ENCODE assay signal across 8 cellular contexts in the genomic region with DNA sequence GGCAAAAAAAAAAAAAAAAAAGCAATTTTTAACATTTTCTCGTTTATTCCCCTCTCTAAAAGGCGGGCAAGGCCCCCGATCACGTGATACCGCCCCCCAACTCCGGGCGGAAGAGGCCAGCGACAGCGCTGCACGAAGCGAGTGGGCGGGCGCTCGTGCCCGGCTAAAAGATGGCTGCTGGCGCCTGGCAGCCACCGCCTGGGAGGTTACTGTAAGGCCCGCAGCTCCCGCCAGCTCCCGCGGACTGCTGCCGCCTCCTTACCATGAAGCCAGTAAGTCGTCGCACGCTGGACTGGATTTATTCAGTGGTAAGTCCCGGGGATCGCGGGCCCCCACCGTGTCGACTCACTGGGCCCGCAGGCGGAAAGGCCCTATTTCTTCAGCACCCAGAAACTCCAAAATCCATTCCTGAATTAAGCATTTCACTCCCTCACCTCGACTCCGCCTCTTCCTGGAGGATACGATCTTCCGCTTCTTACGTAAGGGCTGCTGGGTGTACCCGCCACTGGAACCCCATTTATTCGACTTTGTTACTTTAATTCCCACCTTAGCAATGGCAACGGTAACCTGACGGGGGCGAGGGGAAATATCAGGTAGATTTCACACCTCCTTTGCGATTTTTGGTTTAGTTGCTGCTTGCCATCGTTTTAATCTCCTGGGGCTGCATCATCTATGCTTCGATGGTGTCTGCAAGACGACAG. TPM values are rescaled to one million over a fixed set of nuclear protein-coding genes. Genes with fewer than 3 reads are reported as not detected.
A peak's percentile ranks its signal among the peaks of the same experiment; 100 is the strongest.
DNase-seq lines count a peak whose midpoint lies in the region; ATAC-seq and TF ChIP-seq lines count a peak whose summit lies in the region.

A gene with protein sequence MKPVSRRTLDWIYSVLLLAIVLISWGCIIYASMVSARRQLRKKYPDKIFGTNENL (plus strand): TSS at position 156 of the 701 bp plus-strand sequence. CDS start 108 bp downstream, at position 264.
Gene TOPORS (minus strand): TSS at position 415 of the 701 bp plus-strand sequence. CDS start 150 bp downstream, at position 265.

- peak within 1 kb of the TSS; percentile 80 to 94 for H3K27ac ChIP-seq in coronary artery
- peak within 1 kb of the TSS; percentile 95 to 97 for H3K27ac ChIP-seq in left lung

- H3K4me1 Mint-ChIP-seq in CD14-positive monocyte = peaks cover 35% of the 10 kb centered on the region
- peaks cover 36% of the 10 kb centered on the region for H3K4me1 Mint-ChIP-seq in activated CD4-positive, alpha-beta T cell treated with anti-CD3 and anti-CD28 coated beads, Interleukin-2, amount 10 ng/mL, durations not matched to agents 7 days and 5 days

- peaks cover 0 to 2% (median 0%) of the 10 kb centered on the region in 7 donors for H3K9me3 Mint-ChIP-seq in CD14-positive monocyte
- H3K9me3 Mint-ChIP-seq in activated CD4-positive, alpha-beta T cell treated with anti-CD3 and anti-CD28 coated beads, Interleukin-2, amount 10 ng/mL, durations not matched to agents 7 days and 5 days = no peaks in the 10 kb centered on the region

- H3K36me3 ChIP-seq in left lung = peaks cover 0 to 4% of the 10 kb centered on the region in 2 donors

- H3K27me3 ChIP-seq in left lung = no peaks in the 10 kb centered on the region

- no peaks in the 10 kb centered on the region for H3K27me3 Mint-ChIP-seq in CD14-positive monocyte (ENCODE audit: low read depth in 3 of 3)
- no peaks in the 10 kb centered on the region for H3K27me3 Mint-ChIP-seq in activated CD4-positive, alpha-beta T cell treated with anti-CD3 and anti-CD28 coated beads, Interleukin-2, amount 10 ng/mL, durations not matched to agents 7 days and 5 days

- TF ChIP-seq CTCF in CD14-positive monocyte (IDR thresholded peaks at IDR 0.05) (no peak), coronary artery (IDR thresholded peaks at IDR 0.05) (no peak), left lung (IDR thresholded peaks at IDR 0.05) (no peak)

- intact Hi-C loops in CD14-positive monocyte (cut with micrococcal nuclease) = no loop called here
- intact Hi-C loops in left lung (cut with DNase I) = no loop called here

- no peaks in the 10 kb centered on the region for H3K9me3 ChIP-seq in left lung

- H3K27ac Mint-ChIP-seq in CD14-positive monocyte = peak within 1 kb of the TSS; percentile 84 to 97 (median 95)
- H3K27ac Mint-ChIP-seq in activated CD4-positive, alpha-beta T cell treated with anti-CD3 and anti-CD28 coated beads, Interleukin-2, amount 10 ng/mL, durations not matched to agents 7 days and 5 days = peak within 1 kb of the TSS; percentile 100

- H3K4me1 ChIP-seq in left lung = peaks cover 0 to 40% of the 10 kb centered on the region in 2 donors

- DNase-seq in CD14-positive monocyte (ENCODE audit: low spot score) (peak; percentile 80), NCI-H748 (lab: John Stamatoyannopoulos, UW; ENCODE audit: unreplicated experiment) (peak; percentile 96), coronary artery (ENCODE audit: low spot score) (peak; percentile 94), left lung (peak; percentile 93 to 95)
- peak; percentile 91 for DNase-seq in activated CD4-positive, alpha-beta T cell treated with anti-CD3 and anti-CD28 coated beads, Interleukin-2, amount 10 ng/mL, durations not matched to agents 7 days and 5 days
- peak; percentile 87 for DNase-seq in stimulated activated CD4-positive, alpha-beta T cell treated with anti-CD3 and anti-CD28 coated beads, Interleukin-2, amount 100 ng/mL, for 48 hours

- CTCF ChIA-PET in activated CD4-positive, alpha-beta T cell treated with anti-CD3 and anti-CD28 coated beads, Interleukin-2, amount 10 ng/mL, durations not matched to agents 7 days and 5 days (lab: Charles Lee) = interaction anchor here (0.6 to 3.6 kb wide), 6 partner anchors 21 to 1910 kb away, joined by 3 to 25 read pairs (median 4); partner anchors contain the start of genes NDUFB6 and RIGI

- H3K4me3 Mint-ChIP-seq in CD14-positive monocyte = peak within 1 kb of the TSS; percentile 84 to 96
- H3K4me3 Mint-ChIP-seq in activated CD4-positive, alpha-beta T cell treated with anti-CD3 and anti-CD28 coated beads, Interleukin-2, amount 10 ng/mL, durations not matched to agents 7 days and 5 days = peak within 1 kb of the TSS; percentile 94

- peaks cover 11 to 18% of the 10 kb centered on the region in 2 donors for H3K36me3 Mint-ChIP-seq in CD14-positive monocyte
- peaks cover 21% of the 10 kb centered on the region for H3K36me3 Mint-ChIP-seq in activated CD4-positive, alpha-beta T cell treated with anti-CD3 and anti-CD28 coated beads, Interleukin-2, amount 10 ng/mL, durations not matched to agents 7 days and 5 days (ENCODE audit: low read depth)

- ATAC-seq in GM19395 (IDR thresholded peaks at IDR 0.05; ENCODE audit: unreplicated experiment) = peak; percentile 67
- ATAC-seq in HG03558 (IDR thresholded peaks at IDR 0.05; ENCODE audit: extremely low read depth, unreplicated experiment) = peak; percentile 40
- peak; percentile 94 for ATAC-seq in left lung

- POLR2A ChIA-PET in activated CD4-positive, alpha-beta T cell treated with anti-CD3 and anti-CD28 coated beads, Interleukin-2, amount 10 ng/mL, durations not matched to agents 7 days and 5 days (lab: Charles Lee) = interaction anchor here (0.5 to 0.9 kb wide), 2 partner anchors 11 to 473 kb away, joined by 3 read pairs; partner anchors contain the start of gene DNAJA1

- H3K4me3 ChIP-seq in coronary artery (peak within 1 kb of the TSS; percentile 85), left lung (peak within 1 kb of the TSS; percentile 88 to 94)

RNA-seq across cellular contexts. Expression of the first gene that starts in this region (rescaled TPM):
- 10 to 100 TPM; 27.9 to 29.5 TPM for polyA plus RNA-seq in CD14-positive monocyte
- 10 to 100 TPM; 17.1 to 20.0 TPM for total RNA-seq in activated CD4-positive, alpha-beta T cell treated with anti-CD3 and anti-CD28 coated beads, Interleukin-2, amount 10 ng/mL, durations not matched to agents 7 days and 5 days
- 10 to 100 TPM in 1 of 2 donors, 1 to 10 TPM in 1; 8.0 to 14.4 TPM for total RNA-seq in left lung

RNA-seq across cellular contexts. Expression of gene TOPORS, which starts in this region (rescaled TPM):
- 10 to 100 TPM in 1 of 2 donors, 1 to 10 TPM in 1; 9.2 to 12.9 TPM for polyA plus RNA-seq in CD14-positive monocyte
- total RNA-seq in activated CD4-positive, alpha-beta T cell treated with anti-CD3 and anti-CD28 coated beads, Interleukin-2, amount 10 ng/mL, durations not matched to agents 7 days and 5 days = 10 to 100 TPM; 12.7 to 15.1 TPM
- 10 to 100 TPM; 13.2 to 15.1 TPM for total RNA-seq in left lung

Comparison
In these comparisons a context has a peak if more than half of its experiments do, and no peak if none do; other contexts are left out.
1. Peak in every context shown above with its lines: DNase-seq, ATAC-seq, H3K4me3 ChIP-seq and H3K27ac ChIP-seq.
2. ATAC-seq: peak in every context shown above with its lines; median percentile 94 in left lung; 67 in GM19395; 40 in HG03558.